ENCODE assay signal across 12 cellular contexts in genomic region chr2:89833116-89833779, GRCh38.
DNase-seq lines count a peak whose midpoint lies in the region; ATAC-seq and TF ChIP-seq lines count a peak whose summit lies in the region.
"Had no signal": no experiment of that assay in that cellular context is flagged by ENCODE, and none has a peak within 500 bp of the region (broad histone marks: within the 10 kb centered on the region; RNA-seq: fewer than 3 reads in every experiment).

No MANE protein-coding gene starts in this region.

- H3K4me1 Mint-ChIP-seq in Calu3 (ENCODE audit: low read depth, unreplicated experiment), result no peaks in the 10 kb centered on the region

- CTCF ChIA-PET in Calu3 (lab: Charles Lee), result no interaction called here

- H3K27ac Mint-ChIP-seq in Calu3 (ENCODE audit: unreplicated experiment), result no peak overlapping the region

- in situ Hi-C loops in GM13977 (cut with MboI; ENCODE audit: low pct_unique_long_range_greater_than_20kb, low sequenced_read_pairs, unreplicated experiment), result no loop called here

- ATAC-seq in GM18858 (IDR thresholded peaks at IDR 0.05; ENCODE audit: unreplicated experiment), result peak; percentile 36
- peak; percentile 52 for ATAC-seq in GM21737 (IDR thresholded peaks at IDR 0.05; ENCODE audit: unreplicated experiment)
- ATAC-seq in HG03457 (IDR thresholded peaks at IDR 0.05; ENCODE audit: unreplicated experiment), result peak; percentile 50
- ATAC-seq in left lobe of liver, result peak; percentile 62

- BruUV-seq in Calu3 (replicated peaks; lab: Mats Ljungman, UMichigan), result no TSS peak

- no peak for DNase-seq in left lobe of liver (ENCODE audit: low spot score)
- no peak for DNase-seq in Calu3
- no peak for DNase-seq in GM13977 (ENCODE audit: low spot score)
- no peak for DNase-seq in activated CD4-positive, alpha-beta T cell treated with anti-CD3 and anti-CD28 coated beads for 1 hour
- no peak for DNase-seq in HK-2 (ENCODE audit: unreplicated experiment)
- DNase-seq: amniotic stem cell, DMS53, NCI-H2107, sigmoid colon had no signal

- no peak for TF ChIP-seq CTCF in Calu3 (IDR thresholded peaks at IDR 0.05; ENCODE audit: unreplicated experiment)
- no peak for TF ChIP-seq CTCF in GM13977 (IDR thresholded peaks at IDR 0.05; ENCODE audit: extremely low read depth, insufficient read depth, missing control alignments)

- H3K9me3 Mint-ChIP-seq in Calu3 (ENCODE audit: low read depth, unreplicated experiment), result peaks cover 63% of the 10 kb centered on the region

- H3K36me3 Mint-ChIP-seq in Calu3 (ENCODE audit: insufficient read depth, unreplicated experiment), result no peaks in the 10 kb centered on the region

- no peak overlapping the region for H3K4me3 Mint-ChIP-seq in Calu3 (ENCODE audit: low read depth, unreplicated experiment)

- intact Hi-C loops in Calu3 (cut with micrococcal nuclease; ENCODE audit: unreplicated experiment), result no loop called here

- H3K27me3 Mint-ChIP-seq in Calu3 (ENCODE audit: unreplicated experiment), result no peaks in the 10 kb centered on the region
